In genomic region chr5:157732130-157732783, GRCh38 we compare ENCODE assay signal across 8 cellular contexts. TPM values are rescaled to one million over a fixed set of nuclear protein-coding genes. Genes with fewer than 3 reads are reported as not detected.
DNase-seq lines count a peak whose midpoint lies in the region; ATAC-seq and TF ChIP-seq lines count a peak whose summit lies in the region.

No MANE protein-coding gene starts in this region.

- H3K4me2 ChIP-seq in Loucy (ENCODE audit: low read depth, low read length, poor library complexity, severe bottlenecking) = peak overlapping the region; percentile 87

- peak overlapping the region in 1 of 2 donors; percentile 97 for H3K4me3 Mint-ChIP-seq in CD14-positive monocyte

- peaks cover 8% of the 10 kb centered on the region for H3K4me1 Mint-ChIP-seq in CD14-positive monocyte

- no peaks in the 10 kb centered on the region for H4K20me1 ChIP-seq in Loucy (ENCODE audit: insufficient read depth, low read length, poor library complexity, severe bottlenecking)

- H3K27me3 ChIP-seq in Loucy (ENCODE audit: insufficient read depth, low read length, poor library complexity, severe bottlenecking) = no peaks in the 10 kb centered on the region
- no peaks in the 10 kb centered on the region for H3K27me3 ChIP-seq in duodenal mucosa (ENCODE audit: control insufficient read depth in 1 of 2, insufficient read depth in 2 of 2, low read length in 2 of 2)
- no peaks in the 10 kb centered on the region for H3K27me3 ChIP-seq in neutrophil

- ATAC-seq in HG03196 (IDR thresholded peaks at IDR 0.05; ENCODE audit: unreplicated experiment) = no peak
- no peak for ATAC-seq in HG02970 (IDR thresholded peaks at IDR 0.05; ENCODE audit: low FRiP score, unreplicated experiment)

- H3K9me3 Mint-ChIP-seq in CD14-positive monocyte = no peaks in the 10 kb centered on the region

- H3K27ac ChIP-seq in duodenal mucosa (ENCODE audit: low read depth, low read length) (no peak overlapping the region), neutrophil (peak overlapping the region; percentile 85), coronary artery (no peak overlapping the region)

- peaks cover 0 to 2% (median 0%) of the 10 kb centered on the region in 3 donors for H3K27me3 Mint-ChIP-seq in CD14-positive monocyte (ENCODE audit: low read depth in 3 of 3)

- intact Hi-C loops in CD14-positive monocyte (cut with micrococcal nuclease) = loop anchor here in 1 of 2 donors (5.0 kb wide), 2 partner anchors 60 to 240 kb away; partner anchors contain the start of gene C5orf52

- H3K4me3 ChIP-seq in Loucy (ENCODE audit: low read length, poor library complexity, severe bottlenecking) = peak overlapping the region; percentile 92
- H3K4me3 ChIP-seq in duodenal mucosa (ENCODE audit: low read depth in 1 of 2, low read length in 2 of 2) = peak overlapping the region; percentile 83 to 97
- H3K4me3 ChIP-seq in neutrophil (ENCODE audit: low read depth in 1 of 2, low read length in 1 of 2) = peak overlapping the region; percentile 63 to 80
- H3K4me3 ChIP-seq in coronary artery = no peak overlapping the region

- TF ChIP-seq CTCF in CD14-positive monocyte (IDR thresholded peaks at IDR 0.05) (no peak), Loucy (conservative IDR thresholded peaks at IDR 0.05; ENCODE audit: low read length) (no peak), neutrophil (IDR thresholded peaks at IDR 0.05) (no peak), coronary artery (IDR thresholded peaks at IDR 0.05) (no peak)

- H3K9ac ChIP-seq in Loucy (ENCODE audit: low read depth, low read length, poor library complexity, severe bottlenecking) = no peak overlapping the region
- H3K9ac ChIP-seq in duodenal mucosa (ENCODE audit: low read depth in 1 of 2, low read length in 2 of 2) = peak overlapping the region; percentile 54 to 90

- H2AFZ ChIP-seq in Loucy (ENCODE audit: low read length) = no peak overlapping the region

- H3K4me1 ChIP-seq in Loucy (ENCODE audit: insufficient read depth, low read length, poor library complexity, severe bottlenecking) (no peaks in the 10 kb centered on the region), duodenal mucosa (ENCODE audit: control insufficient read depth in 1 of 2, insufficient read depth in 2 of 2, low read length in 2 of 2) (peaks cover 4% of the 10 kb centered on the region in 2 donors), neutrophil (ENCODE audit: control insufficient read depth in 1 of 2, insufficient read depth in 1 of 2, low read depth in 1 of 2, low read length in 1 of 2) (peaks cover 7 to 12% of the 10 kb centered on the region in 2 experiments)

- H3K9me3 ChIP-seq in Loucy (ENCODE audit: insufficient read depth, low read depth, low read length) (no peaks in the 10 kb centered on the region), duodenal mucosa (ENCODE audit: control insufficient read depth in 1 of 2, low read length in 2 of 2) (no peaks in the 10 kb centered on the region), neutrophil (no peaks in the 10 kb centered on the region)

- no peaks in the 10 kb centered on the region for H3F3A ChIP-seq in Loucy (ENCODE audit: low read depth)

- DNase-seq in CD14-positive monocyte (ENCODE audit: low spot score) (no peak), pons (ENCODE audit: low spot score) (no peak), coronary artery (ENCODE audit: low spot score) (no peak)

- H3K79me2 ChIP-seq in Loucy (ENCODE audit: insufficient read depth, low read length) = no peaks in the 10 kb centered on the region

- H3K36me3 ChIP-seq in Loucy (ENCODE audit: insufficient read depth, low read length) (no peaks in the 10 kb centered on the region), duodenal mucosa (ENCODE audit: control insufficient read depth in 1 of 2, insufficient read depth in 2 of 2, low read length in 2 of 2) (peaks cover 5 to 32% of the 10 kb centered on the region in 2 donors), neutrophil (no peaks in the 10 kb centered on the region)

- H3K27ac Mint-ChIP-seq in CD14-positive monocyte = peak overlapping the region in 5 of 7 donors; percentile 85 to 100 (median 100)

- no peaks in the 10 kb centered on the region for H3K9me2 ChIP-seq in Loucy (replicated peaks; ENCODE audit: low read depth, low read length)

- peaks cover 36 to 40% of the 10 kb centered on the region in 2 donors for H3K36me3 Mint-ChIP-seq in CD14-positive monocyte

RNA-seq across cellular contexts. Expression of gene THG1L, which starts 1.0 kb away (rescaled TPM):
- polyA plus RNA-seq in CD14-positive monocyte = 1 to 10 TPM; 7.6 TPM

RNA-seq across cellular contexts. Expression of gene LSM11, which starts 11.3 kb away (rescaled TPM):
- polyA plus RNA-seq in CD14-positive monocyte = under 1 TPM; 0.28 to 0.41 TPM
